Comparison of ENCODE assay signal across 16 cellular contexts in genomic region chr1:238624786-238625185, GRCh38.
"Had no signal": no experiment of that assay in that cellular context is flagged by ENCODE, and none has a peak within 500 bp of the region (broad histone marks: within the 10 kb centered on the region; RNA-seq: fewer than 3 reads in every experiment).

No MANE protein-coding gene starts in this region.

- H3K4me1 ChIP-seq: left lung, prostate gland, right lobe of liver, spleen, transverse colon had no signal

- ATAC-seq: activated naive CD4-positive, alpha-beta T cell treated with anti-CD3 and anti-CD28 coated beads, Interleukin-2, amount 50 U/mL, for 72 hours; activated T-cell treated with anti-CD3 and anti-CD28 coated beads, Interleukin-2, amount 50 U/mL, for 4 hours; esophagus mucosa; left lung; natural killer cell; right lobe of liver had no signal

- H3K9me3 ChIP-seq: left lung, prostate gland, right lobe of liver had no signal

- H3K27ac ChIP-seq: left lung, prostate gland, right lobe of liver, spleen, transverse colon had no signal

- H3K27me3 ChIP-seq: left lung, right lobe of liver, spleen, transverse colon had no signal

- H3K4me3 ChIP-seq: left lung, prostate gland, right lobe of liver, spleen, transverse colon had no signal

- H3K36me3 ChIP-seq: left lung, prostate gland, right lobe of liver, spleen, transverse colon had no signal

- DNase-seq: activated effector memory CD4-positive, alpha-beta T cell treated with anti-CD3 and anti-CD28 coated beads, Interleukin-2, amount 50 U/mL, for 16 hours; activated T-cell treated with anti-CD3 and anti-CD28 coated beads, Interleukin-2, amount 50 U/mL, for 4 hours; amniotic stem cell; glutamatergic neuron; islet precursor cell; left lung; natural killer cell; occipital lobe; right lobe of liver; spleen; stimulated activated CD4-positive, alpha-beta T cell treated with anti-CD3 and anti-CD28 coated beads, Interleukin-1b, Interleukin-23, amount 100 ng/mL, for 48 hours; stimulated activated naive B cell treated with anti-CD40 and anti-IgM and Interleukin-4, amounts not matched to agents 10 μg/mL and 1 μg/mL and 100 μg/mL, for 72 hours; transverse colon had no signal
